In genomic region chr17:49093131-49093530, GRCh38 we compare ENCODE assay signal across 22 cellular contexts. TPM values are rescaled to one million over a fixed set of nuclear protein-coding genes. Genes with fewer than 3 reads are reported as not detected.
A peak's percentile ranks its signal among the peaks of the same experiment; 100 is the strongest.
DNase-seq lines count a peak whose midpoint lies in the region; ATAC-seq and TF ChIP-seq lines count a peak whose summit lies in the region.
"Had no signal": no experiment of that assay in that cellular context is flagged by ENCODE, and none has a peak within 500 bp of the region (broad histone marks: within the 10 kb centered on the region; RNA-seq: fewer than 3 reads in every experiment).

No MANE protein-coding gene starts in this region.

- no peak overlapping the region for H3K27ac ChIP-seq in breast epithelium
- H3K27ac ChIP-seq: BLaER1 treated with 17β-estradiol and CSF1 and Interleukin-3, amounts not matched to agents 10 nM and 100 nM; HL-60 had no signal

- CTCF ChIA-PET in MCF 10A (lab: Yijun Ruan, JAX), result no interaction called here

- no peak overlapping the region for H3K27ac Mint-ChIP-seq in MCF 10A (ENCODE audit: low read depth, unreplicated experiment)
- H3K27ac Mint-ChIP-seq: CD8-positive, alpha-beta T cell; H9; IgD-negative memory B cell had no signal

- peak; percentile 21 for DNase-seq in MCF 10A (ENCODE audit: unreplicated experiment)
- DNase-seq in breast epithelium (ENCODE audit: low spot score in 2 of 2), result no peak
- DNase-seq in RPMI7951 (ENCODE audit: low read depth), result peak; percentile 51
- peak in 1 of 2 donors; percentile 60 for DNase-seq in left colon
- DNase-seq in NCI-H1694 treated with DMSO at 0.1 percent for 48 hours (lab: John Stamatoyannopoulos, UW), result no peak
- no peak for DNase-seq in stimulated activated CD4-positive, alpha-beta T cell treated with anti-CD3 and anti-CD28 coated beads, Interleukin-12 subunit alpha, Interleukin-12 subunit beta, amount 100 ng/mL, for 4 hours
- DNase-seq: Calu3; CD8-positive, alpha-beta T cell; H9; Karpas-422; MM.1S; NCI-H1092; NCI-H2227 treated with DMSO at 0.1 percent for 48 hours; NCI-H510A treated with DMSO at 0.1 percent for 48 hours; NCI-H82 had no signal

- no TSS peak for BruUV-seq in MCF 10A (replicated peaks; lab: Mats Ljungman, UMichigan)

- H3K4me1 Mint-ChIP-seq in MCF 10A (ENCODE audit: insufficient read depth, unreplicated experiment), result peaks cover 6% of the 10 kb centered on the region
- H3K4me1 Mint-ChIP-seq: IgD-negative memory B cell had no signal

- TF ChIP-seq CTCF in MCF 10A (IDR thresholded peaks at IDR 0.05; ENCODE audit: unreplicated experiment) (no peak), breast epithelium (IDR thresholded peaks at IDR 0.05) (no peak)

- intact Hi-C loops in MCF 10A (cut with micrococcal nuclease), result no loop called here
- intact Hi-C loops in breast epithelium (cut with DNase I; ENCODE audit: low total_unique reads), result no loop called here
- intact Hi-C loops in left colon (cut with DNase I, micrococcal nuclease), result no loop called here

- H3K36me3 Mint-ChIP-seq in MCF 10A (ENCODE audit: insufficient read depth, unreplicated experiment), result no peaks in the 10 kb centered on the region
- H3K36me3 Mint-ChIP-seq: CD8-positive, alpha-beta T cell; IgD-negative memory B cell had no signal

- no peaks in the 10 kb centered on the region for H3K9me3 ChIP-seq in breast epithelium

- H3K4me3 Mint-ChIP-seq in MCF 10A (ENCODE audit: unreplicated experiment), result no peak overlapping the region
- H3K4me3 Mint-ChIP-seq: CD8-positive, alpha-beta T cell; H9; IgD-negative memory B cell had no signal

- H3K27me3 Mint-ChIP-seq in MCF 10A (ENCODE audit: insufficient read depth, unreplicated experiment), result no peaks in the 10 kb centered on the region

- no peaks in the 10 kb centered on the region for H3K4me1 ChIP-seq in breast epithelium
- H3K4me1 ChIP-seq: BLaER1 treated with 17β-estradiol and CSF1 and Interleukin-3, amounts not matched to agents 10 nM and 100 nM had no signal

- H3K9me3 Mint-ChIP-seq in MCF 10A (ENCODE audit: unreplicated experiment), result no peaks in the 10 kb centered on the region
- H3K9me3 Mint-ChIP-seq: CD8-positive, alpha-beta T cell; H9 had no signal

- TF ChIP-seq POLR2A in breast epithelium (IDR thresholded peaks at IDR 0.05), result no peak

- H3K36me3 ChIP-seq in breast epithelium, result no peaks in the 10 kb centered on the region
- H3K36me3 ChIP-seq: BLaER1 treated with 17β-estradiol and CSF1 and Interleukin-3, amounts not matched to agents 10 nM and 100 nM had no signal

- POLR2A ChIA-PET in MCF 10A (lab: Yijun Ruan, JAX), result no interaction called here

- no peaks in the 10 kb centered on the region for H3K27me3 ChIP-seq in breast epithelium
- H3K27me3 ChIP-seq: BLaER1 treated with 17β-estradiol and CSF1 and Interleukin-3, amounts not matched to agents 10 nM and 100 nM had no signal

- ATAC-seq in left colon (peak; percentile 60), GM21737 (IDR thresholded peaks at IDR 0.05; ENCODE audit: unreplicated experiment) (no peak)
- ATAC-seq: CD8-positive, alpha-beta T cell; Right ventricle myocardium inferior had no signal

- no peak overlapping the region for H3K4me3 ChIP-seq in breast epithelium
- H3K4me3 ChIP-seq: BLaER1 treated with 17β-estradiol and CSF1 and Interleukin-3, amounts not matched to agents 10 nM and 100 nM had no signal

RNA-seq across cellular contexts. Expression of gene B4GALNT2, which starts 39.4 kb away (rescaled TPM):
- total RNA-seq in MCF 10A (2022) (0.05 TPM in 1 of 2 replicates, not detected in the other), breast epithelium (under 1 TPM in 2 of 3 donors, not detected in 1; 0.15 to 0.66 TPM), left colon (10 to 100 TPM; 45.0 to 99.9 TPM)
- total RNA-seq in RPMI7951 (2014; rRNA removed; shearing (Covaris generic)), result not detected in 2 replicates
- total RNA-seq: A673, G401, H9, Right ventricle myocardium inferior had no signal

Comparison
In these comparisons a context has a peak if more than half of its experiments do, and no peak if none do; other contexts are left out.
1. DNase-seq: peak in MCF 10A (single experiment) and RPMI7951 (single experiment); none in breast epithelium (0 of 2), NCI-H1694 treated with DMSO at 0.1 percent for 48 hours (single experiment) and stimulated activated CD4-positive, alpha-beta T cell treated with anti-CD3 and anti-CD28 coated beads, Interleukin-12 subunit alpha, Interleukin-12 subunit beta, amount 100 ng/mL, for 4 hours (single experiment).
2. RNA of gene B4GALNT2, which starts 39.4 kb away (total RNA-seq): 45.0 to 99.9 TPM in left colon; 0.15 to 0.66 TPM in breast epithelium, 0.05 TPM in MCF 10A and not detected in RPMI7951; every median in the first group is over 10 times any median in the second.